ENCODE assay signal across 1 cellular context in genomic region chr17:49548506-49549310, GRCh38.
TF ChIP-seq lines count a peak whose summit lies in the region.

No MANE protein-coding gene starts in this region.

TF ChIP-seq in HepG2, 621 proteins besides CTCF, POLR2A, EP300 and RAD21 (continued from another document):
- TF ChIP-seq ZNF34 (CRISPR knock-in tag; IDR thresholded peaks at IDR 0.05; ENCODE audit: borderline replicate concordance) (no peak), RBFOX2 (IDR thresholded peaks at IDR 0.05; ENCODE audit: low read depth, low read length) (no peak), ZNF891 (CRISPR knock-in tag; IDR thresholded peaks at IDR 0.05) (no peak), TEF (CRISPR knock-in tag; IDR thresholded peaks at IDR 0.05) (no peak), ZNF605 (CRISPR knock-in tag; IDR thresholded peaks at IDR 0.05) (0 out of 2 replicates have a peak, but pooled peaks have one; percentile 5), ZNF232 (CRISPR knock-in tag; IDR thresholded peaks at IDR 0.05; ENCODE audit: borderline replicate concordance) (no peak), GMEB2 (CRISPR knock-in tag; IDR thresholded peaks at IDR 0.05; ENCODE audit: low read depth) (no peak), THAP11 (CRISPR knock-in tag; IDR thresholded peaks at IDR 0.05) (0 out of 2 replicates have a peak, but pooled peaks have one; percentile 15), POGK (CRISPR knock-in tag; conservative IDR thresholded peaks at IDR 0.05) (no peak), ZNF143 (CRISPR knock-in tag; IDR thresholded peaks at IDR 0.05) (no peak), NCOA1 (CRISPR knock-in tag; IDR thresholded peaks at IDR 0.05) (no peak), MBD4 (IDR thresholded peaks at IDR 0.05; ENCODE audit: borderline replicate concordance, low read length) (no peak), IRF9 (CRISPR knock-in tag; IDR thresholded peaks at IDR 0.05; ENCODE audit: borderline replicate concordance) (0 out of 2 replicates have a peak, but pooled peaks have one; percentile 34), ZNF496 (CRISPR knock-in tag; IDR thresholded peaks at IDR 0.05; ENCODE audit: insufficient replicate concordance) (no peak), CHCHD3 (CRISPR knock-in tag; IDR thresholded peaks at IDR 0.05) (no peak), SKI (IDR thresholded peaks at IDR 0.05; ENCODE audit: partially characterized antibody) (no peak), ZFP36 (IDR thresholded peaks at IDR 0.05; ENCODE audit: borderline replicate concordance, low read depth, low read length, partially characterized antibody) (no peak), HMGXB4 (CRISPR knock-in tag; IDR thresholded peaks at IDR 0.05; ENCODE audit: borderline replicate concordance in 1 of 2, low read depth in 1 of 2) (peak in 1 of 2 experiments; percentile 33; a peak in 1 of 4 replicates), ZNF746 (CRISPR knock-in tag; IDR thresholded peaks at IDR 0.05) (no peak), NR1H2 (CRISPR knock-in tag; IDR thresholded peaks at IDR 0.05; ENCODE audit: borderline replicate concordance, low read depth) (no peak), ZFP36L1 (CRISPR knock-in tag; IDR thresholded peaks at IDR 0.05) (no peak), HMGA1 (CRISPR knock-in tag; conservative IDR thresholded peaks at IDR 0.05) (no peak), ZNF280B (CRISPR knock-in tag; IDR thresholded peaks at IDR 0.05; ENCODE audit: borderline replicate concordance) (no peak), ZC3H13 (CRISPR knock-in tag; IDR thresholded peaks at IDR 0.05) (no peak), ZNF260 (CRISPR knock-in tag; IDR thresholded peaks at IDR 0.05; ENCODE audit: borderline replicate concordance, low read depth) (no peak), GLMP (CRISPR knock-in tag; IDR thresholded peaks at IDR 0.05; ENCODE audit: borderline replicate concordance) (no peak), ZNF558 (CRISPR knock-in tag; IDR thresholded peaks at IDR 0.05; ENCODE audit: borderline replicate concordance) (no peak), SRSF4 (IDR thresholded peaks at IDR 0.05; ENCODE audit: low read depth, low read length, poor library complexity, severe bottlenecking) (no peak), ZFP37 (CRISPR knock-in tag; IDR thresholded peaks at IDR 0.05; ENCODE audit: borderline replicate concordance) (no peak), ZBTB1 (CRISPR knock-in tag; IDR thresholded peaks at IDR 0.05; ENCODE audit: borderline replicate concordance) (no peak), RARA (CRISPR knock-in tag; IDR thresholded peaks at IDR 0.05) (no peak), ZNF615 (CRISPR knock-in tag; IDR thresholded peaks at IDR 0.05; ENCODE audit: borderline replicate concordance) (no peak), STAG1 (CRISPR knock-in tag; IDR thresholded peaks at IDR 0.05) (peak; percentile 90), ZNF709 (CRISPR knock-in tag; IDR thresholded peaks at IDR 0.05) (no peak), MZF1 (CRISPR knock-in tag; IDR thresholded peaks at IDR 0.05; ENCODE audit: borderline replicate concordance) (no peak)
